24 cellular contexts compared by ENCODE assay signal in genomic region chr1:78101051-78101450, GRCh38. TPM values are rescaled to one million over a fixed set of nuclear protein-coding genes. Genes with fewer than 3 reads are reported as not detected.
DNase-seq lines count a peak whose midpoint lies in the region; ATAC-seq and TF ChIP-seq lines count a peak whose summit lies in the region.
"Had no signal": no experiment of that assay in that cellular context is flagged by ENCODE, and none has a peak within 500 bp of the region (broad histone marks: within the 10 kb centered on the region; RNA-seq: fewer than 3 reads in every experiment).

No MANE protein-coding gene starts in this region.

- no peak overlapping the region for H3K27ac Mint-ChIP-seq in stimulated activated naive B cell treated with anti-CD40 and anti-IgM and Interleukin-4, amounts not matched to agents 10 μg/mL and 1 μg/mL and 100 μg/mL, for 72 hours
- H3K27ac Mint-ChIP-seq: activated B cell treated with CpG ODN at 0.5 μM for 24 hours; activated naive CD4-positive, alpha-beta T cell treated with anti-CD3 and anti-CD28 coated beads, Interleukin-2, amount 10 ng/mL, durations not matched to agents 7 days and 5 days; activated T-helper 1 cell treated with anti-CD3 and anti-CD28 coated beads, Interleukin-12 subunit alpha, Interleukin-12 subunit beta, Interleukin-2, Interleukin-4 antibody, amounts not matched to agents 30 ng/mL and 10 ng/mL and 1 ng/mL, durations not matched to agents 14 hours and 24 hours and 36 hours; natural killer cell treated with Interleukin-12 subunit alpha and Interleukin-12 subunit beta and Interleukin-15 and Interleukin-18, amount 100 ng/mL, for 72 hours had no signal

- no peak overlapping the region for H3K4me3 Mint-ChIP-seq in stimulated activated naive B cell treated with anti-CD40 and anti-IgM and Interleukin-4, amounts not matched to agents 10 μg/mL and 1 μg/mL and 100 μg/mL, for 72 hours
- H3K4me3 Mint-ChIP-seq: activated B cell treated with CpG ODN at 0.5 μM for 24 hours; activated naive CD4-positive, alpha-beta T cell treated with anti-CD3 and anti-CD28 coated beads, Interleukin-2, amount 10 ng/mL, durations not matched to agents 7 days and 5 days; activated T-helper 1 cell treated with anti-CD3 and anti-CD28 coated beads, Interleukin-12 subunit alpha, Interleukin-12 subunit beta, Interleukin-2, Interleukin-4 antibody, amounts not matched to agents 30 ng/mL and 10 ng/mL and 1 ng/mL, durations not matched to agents 14 hours and 24 hours and 36 hours; central memory CD8-positive, alpha-beta T cell; H9; natural killer cell treated with Interleukin-12 subunit alpha and Interleukin-12 subunit beta and Interleukin-15 and Interleukin-18, amount 100 ng/mL, for 72 hours had no signal

- 81 to 82% methylated on average over 2 of the region's 2 CpGs for WGBS in body of pancreas, 2 donors

- peak overlapping the region; percentile 46 for H2AFZ ChIP-seq in osteoblast (ENCODE audit: low read length)

- H3K4me1 Mint-ChIP-seq in stimulated activated naive B cell treated with anti-CD40 and anti-IgM and Interleukin-4, amounts not matched to agents 10 μg/mL and 1 μg/mL and 100 μg/mL, for 72 hours: no peaks in the 10 kb centered on the region
- H3K4me1 Mint-ChIP-seq: activated B cell treated with CpG ODN at 0.5 μM for 24 hours; activated naive CD4-positive, alpha-beta T cell treated with anti-CD3 and anti-CD28 coated beads, Interleukin-2, amount 10 ng/mL, durations not matched to agents 7 days and 5 days; central memory CD8-positive, alpha-beta T cell had no signal

- DNase-seq in right atrium auricular region (ENCODE audit: low spot score): no peak
- DNase-seq in cardiac septum (ENCODE audit: low spot score): no peak
- DNase-seq in body of pancreas: no peak
- DNase-seq in osteoblast (ENCODE audit: insufficient read length, low spot score, missing footprints): no peak
- DNase-seq in COLO829 (ENCODE audit: low spot score): no peak
- DNase-seq in NCI-H1694 treated with DMSO at 0.1 percent for 48 hours (lab: John Stamatoyannopoulos, UW): no peak
- no peak for DNase-seq in stimulated activated naive B cell treated with anti-CD40 and anti-IgM and Interleukin-4, amounts not matched to agents 10 μg/mL and 1 μg/mL and 100 μg/mL, for 72 hours
- DNase-seq: activated B cell treated with CpG ODN at 0.5 μM for 24 hours; activated CD4-positive, alpha-beta T cell treated with anti-CD3 and anti-CD28 coated beads, Interleukin-2, amount 50 U/mL, for 4 hours; activated naive CD4-positive, alpha-beta T cell treated with anti-CD3 and anti-CD28 coated beads, Interleukin-2, amount 10 ng/mL, durations not matched to agents 7 days and 5 days; Caco-2; DMS79 treated with DMSO at 0.1 percent for 48 hours; H9; midbrain; NCI-H1092 treated with DMSO at 0.1 percent for 48 hours; upper lobe of right lung had no signal

- peaks cover 0 to 38% of the 10 kb centered on the region in 2 donors for H3K4me1 ChIP-seq in right atrium auricular region
- peaks cover 23% of the 10 kb centered on the region for H3K4me1 ChIP-seq in body of pancreas
- H3K4me1 ChIP-seq in osteoblast (ENCODE audit: insufficient read depth, low read length): peaks cover 56% of the 10 kb centered on the region
- H3K4me1 ChIP-seq: BLaER1 treated with 17β-estradiol and CSF1 and Interleukin-3, amounts not matched to agents 10 nM and 100 nM; Caco-2 had no signal

- no peak for ATAC-seq in body of pancreas
- no peak for ATAC-seq in stimulated activated naive B cell treated with anti-CD40 and anti-IgM and Interleukin-4, amounts not matched to agents 10 μg/mL and 1 μg/mL and 100 μg/mL, for 72 hours (replicated peaks)
- ATAC-seq in GM19395 (IDR thresholded peaks at IDR 0.05; ENCODE audit: unreplicated experiment): no peak
- ATAC-seq: natural killer cell treated with Interleukin-12 subunit alpha and Interleukin-12 subunit beta and Interleukin-15 and Interleukin-18, amount 100 ng/mL, for 72 hours; sciatic nerve had no signal

- TF ChIP-seq POLR2A in body of pancreas (IDR thresholded peaks at IDR 0.05): no peak

- intact Hi-C loops in cardiac septum (cut with DNase I) (loop anchor here (2.0 to 5.0 kb wide), 3 partner anchors 18 to 269 kb away; partner anchors contain the start of gene DNAJB4), body of pancreas (cut with DNase I) (no loop called here)

- H3K9me3 ChIP-seq in right atrium auricular region: no peaks in the 10 kb centered on the region
- H3K9me3 ChIP-seq in body of pancreas: no peaks in the 10 kb centered on the region
- H3K9me3 ChIP-seq in osteoblast (ENCODE audit: low read depth, low read length): no peaks in the 10 kb centered on the region
- H3K9me3 ChIP-seq: BLaER1 treated with 17β-estradiol and CSF1 and Interleukin-3, amounts not matched to agents 10 nM and 100 nM; Caco-2; pancreas; upper lobe of right lung had no signal

- H4K20me1 ChIP-seq in osteoblast (ENCODE audit: insufficient read depth, low read length): no peaks in the 10 kb centered on the region
- H4K20me1 ChIP-seq: BLaER1 treated with 17β-estradiol and CSF1 and Interleukin-3, amounts not matched to agents 10 nM and 100 nM had no signal

- no peaks in the 10 kb centered on the region for H3K36me3 Mint-ChIP-seq in stimulated activated naive B cell treated with anti-CD40 and anti-IgM and Interleukin-4, amounts not matched to agents 10 μg/mL and 1 μg/mL and 100 μg/mL, for 72 hours
- H3K36me3 Mint-ChIP-seq: activated naive CD4-positive, alpha-beta T cell treated with anti-CD3 and anti-CD28 coated beads, Interleukin-2, amount 10 ng/mL, durations not matched to agents 7 days and 5 days; natural killer cell treated with Interleukin-12 subunit alpha and Interleukin-12 subunit beta and Interleukin-15 and Interleukin-18, amount 100 ng/mL, for 72 hours had no signal

- peak overlapping the region; percentile 57 to 76 for H3K27ac ChIP-seq in right atrium auricular region
- peak overlapping the region; percentile 47 to 81 (median 69) for H3K27ac ChIP-seq in body of pancreas
- peak overlapping the region; percentile 96 for H3K27ac ChIP-seq in osteoblast (ENCODE audit: low read depth, low read length)
- H3K27ac ChIP-seq: BLaER1 treated with 17β-estradiol and CSF1 and Interleukin-3, amounts not matched to agents 10 nM and 100 nM; HL-60 had no signal

- TF ChIP-seq CTCF in right atrium auricular region (IDR thresholded peaks at IDR 0.05) (no peak), body of pancreas (IDR thresholded peaks at IDR 0.05) (no peak), osteoblast (IDR thresholded peaks at IDR 0.05; ENCODE audit: extremely low read depth, low read depth, low read length) (no peak)

- peaks cover 0 to 13% of the 10 kb centered on the region in 2 donors for H3K27me3 Mint-ChIP-seq in stimulated activated naive B cell treated with anti-CD40 and anti-IgM and Interleukin-4, amounts not matched to agents 10 μg/mL and 1 μg/mL and 100 μg/mL, for 72 hours
- H3K27me3 Mint-ChIP-seq: activated naive CD4-positive, alpha-beta T cell treated with anti-CD3 and anti-CD28 coated beads, Interleukin-2, amount 10 ng/mL, durations not matched to agents 7 days and 5 days had no signal

- H3K4me3 ChIP-seq in right atrium auricular region: no peak overlapping the region
- H3K4me3 ChIP-seq in body of pancreas: no peak overlapping the region
- no peak overlapping the region for H3K4me3 ChIP-seq in osteoblast (ENCODE audit: insufficient read depth, low read length)
- H3K4me3 ChIP-seq: BLaER1 treated with 17β-estradiol and CSF1 and Interleukin-3, amounts not matched to agents 10 nM and 100 nM; pancreas; upper lobe of right lung had no signal

- H3K4me2 ChIP-seq in osteoblast (ENCODE audit: insufficient read depth, low read length): peak overlapping the region; percentile 53
- H3K4me2 ChIP-seq: BLaER1 treated with 17β-estradiol and CSF1 and Interleukin-3, amounts not matched to agents 10 nM and 100 nM had no signal

- H3K36me3 ChIP-seq in right atrium auricular region (no peaks in the 10 kb centered on the region), body of pancreas (replicated peaks in 1 of 2; ENCODE audit: insufficient read depth in 1 of 2, low read depth in 2 of 2) (no peaks in the 10 kb centered on the region), osteoblast (ENCODE audit: insufficient read depth, low read length) (no peaks in the 10 kb centered on the region)
- H3K36me3 ChIP-seq: BLaER1 treated with 17β-estradiol and CSF1 and Interleukin-3, amounts not matched to agents 10 nM and 100 nM; pancreas; upper lobe of right lung had no signal

- H3K27me3 ChIP-seq in right atrium auricular region (no peaks in the 10 kb centered on the region), body of pancreas (no peaks in the 10 kb centered on the region), osteoblast (ENCODE audit: insufficient read depth, low read length) (no peaks in the 10 kb centered on the region)
- H3K27me3 ChIP-seq: BLaER1 treated with 17β-estradiol and CSF1 and Interleukin-3, amounts not matched to agents 10 nM and 100 nM; pancreas; upper lobe of right lung had no signal

- no peaks in the 10 kb centered on the region for H3K9me3 Mint-ChIP-seq in stimulated activated naive B cell treated with anti-CD40 and anti-IgM and Interleukin-4, amounts not matched to agents 10 μg/mL and 1 μg/mL and 100 μg/mL, for 72 hours
- H3K9me3 Mint-ChIP-seq: activated B cell treated with CpG ODN at 0.5 μM for 24 hours; activated naive CD4-positive, alpha-beta T cell treated with anti-CD3 and anti-CD28 coated beads, Interleukin-2, amount 10 ng/mL, durations not matched to agents 7 days and 5 days; activated T-helper 1 cell treated with anti-CD3 and anti-CD28 coated beads, Interleukin-12 subunit alpha, Interleukin-12 subunit beta, Interleukin-2, Interleukin-4 antibody, amounts not matched to agents 30 ng/mL and 10 ng/mL and 1 ng/mL, durations not matched to agents 14 hours and 24 hours and 36 hours; central memory CD8-positive, alpha-beta T cell; H9; natural killer cell treated with Interleukin-12 subunit alpha and Interleukin-12 subunit beta and Interleukin-15 and Interleukin-18, amount 100 ng/mL, for 72 hours had no signal

- H3K79me2 ChIP-seq in osteoblast (ENCODE audit: insufficient read depth, low read length): no peaks in the 10 kb centered on the region

RNA-seq across cellular contexts. Expression of gene GIPC2, which starts 55.3 kb away (rescaled TPM):
- total RNA-seq in right atrium auricular region (1 to 10 TPM; 1.5 to 2.3 TPM), cardiac septum (4.0 TPM), body of pancreas (10 to 100 TPM; 19.2 to 20.1 TPM), osteoblast (0.29 and 0.36 TPM in 2 replicates)
- total RNA-seq: activated B cell treated with CpG ODN at 0.5 μM for 24 hours; natural killer cell treated with Interleukin-12 subunit alpha and Interleukin-12 subunit beta and Interleukin-15 and Interleukin-18, amount 100 ng/mL, for 72 hours had no signal
